Comparison of ENCODE assay signal across 28 cellular contexts in the genomic region with DNA sequence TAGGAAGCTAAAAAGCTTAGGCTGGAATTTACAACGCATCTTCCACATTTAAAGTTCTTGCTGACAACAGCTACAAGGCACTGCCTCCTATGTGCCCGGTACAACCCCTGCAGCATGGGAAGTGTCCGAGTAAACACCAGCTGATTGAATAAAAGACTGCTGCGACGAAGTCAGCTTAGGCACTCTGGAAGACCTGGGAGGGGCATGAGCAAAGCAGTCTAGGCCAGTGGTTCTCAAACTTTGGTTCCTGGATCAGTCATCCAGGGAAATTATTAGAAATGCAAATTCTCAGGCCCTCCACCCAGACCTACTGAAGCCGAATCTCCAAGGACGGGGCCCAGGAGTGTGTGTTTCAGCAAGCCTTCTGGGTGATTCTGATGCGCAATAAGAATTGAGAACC.
"Had no signal": no experiment of that assay in that cellular context is flagged by ENCODE, and none has a peak within 500 bp of the region (broad histone marks: within the 10 kb centered on the region; RNA-seq: fewer than 3 reads in every experiment).

No MANE protein-coding gene starts in this region.

- H3K9ac ChIP-seq: parathyroid adenoma had no signal

- H3K4me1 ChIP-seq: parathyroid adenoma, psoas muscle, right lobe of liver, thyroid gland, upper lobe of right lung, uterus had no signal

- H3K4me3 ChIP-seq: psoas muscle, right lobe of liver, sigmoid colon, stomach, thoracic aorta, thyroid gland, tibial nerve, upper lobe of right lung, uterus had no signal

- H2AFZ ChIP-seq: parathyroid adenoma had no signal

- H3K4me1 Mint-ChIP-seq: naive thymus-derived CD8-positive, alpha-beta T cell; stimulated activated effector memory CD8-positive, alpha-beta T cell treated with anti-CD3 and anti-CD28 coated beads, Interleukin-12 subunit alpha, Interleukin-12 subunit beta, amount 100 ng/mL, for 72 hours had no signal

- FAIRE-seq: small intestine had no signal

- H3K4me3 Mint-ChIP-seq: naive thymus-derived CD8-positive, alpha-beta T cell; natural killer cell treated with Interleukin-12 subunit alpha and Interleukin-12 subunit beta and Interleukin-15 and Interleukin-18, amount 100 ng/mL, for 72 hours; nephron progenitor cell; neural crest cell; stimulated activated effector memory CD8-positive, alpha-beta T cell treated with anti-CD3 and anti-CD28 coated beads, Interleukin-12 subunit alpha, Interleukin-12 subunit beta, amount 100 ng/mL, for 72 hours; stimulated activated naive B cell treated with anti-CD40 and anti-IgM and Interleukin-4, amounts not matched to agents 10 μg/mL and 1 μg/mL and 100 μg/mL, for 72 hours; stimulated activated naive CD8-positive, alpha-beta T cell treated with anti-CD3 and anti-CD28 coated beads, Interleukin-15, Interleukin-2, amounts not matched to agents 100 ng/mL and 50 ng/mL, for 24 hours had no signal

- H3K27me3 ChIP-seq: neutrophil, right lobe of liver, sigmoid colon, stomach, thyroid gland, tibial nerve, upper lobe of right lung, uterus had no signal

- H3K36me3 ChIP-seq: neutrophil, right lobe of liver, sigmoid colon, stomach, thoracic aorta, thyroid gland, tibial nerve, upper lobe of right lung, uterus had no signal

- ATAC-seq: naive thymus-derived CD8-positive, alpha-beta T cell; natural killer cell treated with Interleukin-12 subunit alpha and Interleukin-12 subunit beta and Interleukin-15 and Interleukin-18, amount 100 ng/mL, for 72 hours; psoas muscle; right cardiac atrium; right lobe of liver; stimulated activated effector memory CD8-positive, alpha-beta T cell treated with anti-CD3 and anti-CD28 coated beads, Interleukin-12 subunit alpha, Interleukin-12 subunit beta, amount 100 ng/mL, for 72 hours; stimulated activated naive B cell treated with anti-CD40 and anti-IgM and Interleukin-4, amounts not matched to agents 10 μg/mL and 1 μg/mL and 100 μg/mL, for 72 hours; upper lobe of right lung had no signal

- H3K27ac Mint-ChIP-seq: naive thymus-derived CD8-positive, alpha-beta T cell; natural killer cell treated with Interleukin-12 subunit alpha and Interleukin-12 subunit beta and Interleukin-15 and Interleukin-18, amount 100 ng/mL, for 72 hours; progenitor cell of endocrine pancreas; stimulated activated effector memory CD8-positive, alpha-beta T cell treated with anti-CD3 and anti-CD28 coated beads, Interleukin-12 subunit alpha, Interleukin-12 subunit beta, amount 100 ng/mL, for 72 hours; stimulated activated naive B cell treated with anti-CD40 and anti-IgM and Interleukin-4, amounts not matched to agents 10 μg/mL and 1 μg/mL and 100 μg/mL, for 72 hours; stimulated activated naive CD8-positive, alpha-beta T cell treated with anti-CD3 and anti-CD28 coated beads, Interleukin-15, Interleukin-2, amounts not matched to agents 100 ng/mL and 50 ng/mL, for 24 hours had no signal

- H3K36me3 Mint-ChIP-seq: stimulated activated effector memory CD8-positive, alpha-beta T cell treated with anti-CD3 and anti-CD28 coated beads, Interleukin-12 subunit alpha, Interleukin-12 subunit beta, amount 100 ng/mL, for 72 hours had no signal

- H3K9me3 ChIP-seq: neutrophil, psoas muscle, right lobe of liver, sigmoid colon, stomach, thoracic aorta, thyroid gland, upper lobe of right lung, uterus had no signal

- H3K27me3 Mint-ChIP-seq: stimulated activated naive CD8-positive, alpha-beta T cell treated with anti-CD3 and anti-CD28 coated beads, Interleukin-15, Interleukin-2, amounts not matched to agents 100 ng/mL and 50 ng/mL, for 24 hours had no signal

- H3K9me3 Mint-ChIP-seq: nephron progenitor cell, neural crest cell had no signal

- DNase-seq: naive thymus-derived CD8-positive, alpha-beta T cell; nephron progenitor cell; posterior cingulate gyrus; psoas muscle; right cardiac atrium; right lobe of liver; sigmoid colon; small intestine; stimulated activated CD4-positive, alpha-beta T cell treated with anti-CD3 and anti-CD28 coated beads, Interleukin-15, amount 100 ng/mL, for 24 hours; stimulated activated CD4-positive, alpha-beta T cell treated with anti-CD3 and anti-CD28 coated beads, Interleukin-2, amount 100 ng/mL, for 24 hours; stimulated activated CD4-positive, alpha-beta T cell treated with anti-CD3 and anti-CD28 coated beads, Interleukin-2, amount 100 ng/mL, for 48 hours; stimulated activated CD4-positive, alpha-beta T cell treated with anti-CD3 and anti-CD28 coated beads, Interleukin-4, amount 100 ng/mL, for 24 hours; stimulated activated naive B cell treated with anti-CD40 and anti-IgM and Interleukin-4, amounts not matched to agents 10 μg/mL and 1 μg/mL and 100 μg/mL, for 72 hours; stimulated activated naive CD4-positive, alpha-beta T cell treated with Interleukin-2 at 50 U/mL for 16 hours; stomach; thyroid gland; trophoblast cell; upper lobe of right lung; uterus had no signal

- H3K27ac ChIP-seq: neutrophil, parathyroid adenoma, psoas muscle, right lobe of liver, sigmoid colon, stomach, thoracic aorta, thyroid gland, tibial nerve, upper lobe of right lung, uterus had no signal
